Comparison of ENCODE assay signal across 14 cellular contexts in the genomic region with DNA sequence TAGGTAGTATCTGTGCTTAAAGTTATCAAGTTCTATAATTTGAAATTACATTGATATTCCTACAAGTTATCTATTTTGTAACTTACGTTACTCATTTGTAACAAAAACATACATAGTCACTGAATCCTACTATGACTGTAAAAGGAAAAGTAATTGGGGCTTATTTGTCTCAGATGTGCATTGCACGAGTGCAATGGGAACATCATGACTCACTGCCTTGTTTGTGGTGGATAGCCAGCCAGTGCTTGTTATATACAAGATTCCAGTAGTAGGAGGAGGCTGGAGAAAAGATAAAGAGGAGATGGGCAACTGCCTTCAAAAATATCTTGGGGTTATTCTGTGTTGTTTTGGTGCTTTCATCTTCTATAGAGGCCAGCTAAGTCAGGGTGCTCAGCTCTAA.
A peak's percentile ranks its signal among the peaks of the same experiment; 100 is the strongest.
DNase-seq lines count a peak whose midpoint lies in the region; ATAC-seq and TF ChIP-seq lines count a peak whose summit lies in the region.
"Had no signal": no experiment of that assay in that cellular context is flagged by ENCODE, and none has a peak within 500 bp of the region (broad histone marks: within the 10 kb centered on the region; RNA-seq: fewer than 3 reads in every experiment).

No MANE protein-coding gene starts in this region.

- no peaks in the 10 kb centered on the region for H3K36me3 Mint-ChIP-seq in neural progenitor cell

- H2AFZ ChIP-seq in ACC112 (ENCODE audit: low read length, unreplicated experiment) = peak overlapping the region; percentile 66
- H2AFZ ChIP-seq in neural progenitor cell (replicated peaks) = no peak overlapping the region

- no peaks in the 10 kb centered on the region for H3K9me3 ChIP-seq in aorta (ENCODE audit: control insufficient read depth, low read length)
- H3K9me3 ChIP-seq in neural progenitor cell (ENCODE audit: low read depth) = no peaks in the 10 kb centered on the region
- H3K9me3 ChIP-seq: esophagus squamous epithelium, ovary had no signal

- no peak overlapping the region for H3K4me3 Mint-ChIP-seq in neural progenitor cell
- H3K4me3 Mint-ChIP-seq: activated naive CD4-positive, alpha-beta T cell treated with anti-CD3 and anti-CD28 coated beads for 36 hours had no signal

- in situ Hi-C loops in astrocyte of the cerebellum (cut with HindIII; ENCODE audit: low sequenced_read_pairs) = no loop called here

- TF ChIP-seq CTCF in astrocyte of the cerebellum (IDR thresholded peaks at IDR 0.05; ENCODE audit: low read depth, low read length, missing control alignments) (no peak), foreskin keratinocyte (conservative IDR thresholded peaks at IDR 0.05) (no peak), neural progenitor cell (IDR thresholded peaks at IDR 0.05) (no peak)

- peaks cover 2% of the 10 kb centered on the region for H3K27me3 Mint-ChIP-seq in neural progenitor cell (ENCODE audit: insufficient read depth, low read depth)

- H3F3A ChIP-seq in neural progenitor cell (ENCODE audit: low read depth) = no peaks in the 10 kb centered on the region

- no peak overlapping the region for H3K4me2 ChIP-seq in neural progenitor cell

- intact Hi-C loops in aorta (cut with DNase I) = no loop called here

- H4K20me1 ChIP-seq in neural progenitor cell (ENCODE audit: low read depth) = no peaks in the 10 kb centered on the region

- no peak overlapping the region for H3K27ac Mint-ChIP-seq in neural progenitor cell
- H3K27ac Mint-ChIP-seq: activated naive CD4-positive, alpha-beta T cell treated with anti-CD3 and anti-CD28 coated beads for 36 hours had no signal

- H3K27me3 ChIP-seq in ACC112 (ENCODE audit: insufficient read depth, low read length) (peaks cover 9% of the 10 kb centered on the region), foreskin keratinocyte (peaks cover 28% of the 10 kb centered on the region), aorta (ENCODE audit: control insufficient read depth in 1 of 2, insufficient read depth in 2 of 2, low read length in 1 of 2) (no peaks in the 10 kb centered on the region), neural progenitor cell (no peaks in the 10 kb centered on the region)
- H3K27me3 ChIP-seq: esophagus squamous epithelium, ovary had no signal

- no peak overlapping the region for H3K9ac ChIP-seq in neural progenitor cell

- DNase-seq in HPDE6-E6E7 (ENCODE audit: extremely low spot score) (peak; percentile 19), astrocyte of the cerebellum (ENCODE audit: low read depth) (peak; percentile 35), foreskin keratinocyte (peak; percentile 54 to 74), T-helper 9 cell (no peak), aorta (no peak), neural progenitor cell (ENCODE audit: low spot score) (no peak)
- DNase-seq: activated naive CD4-positive, alpha-beta T cell treated with anti-CD3 and anti-CD28 coated beads for 36 hours; esophagus squamous epithelium; midbrain; NCI-H1092 treated with DMSO at 0.1 percent for 48 hours; ovary; stimulated activated CD4-positive, alpha-beta T cell treated with anti-CD3 and anti-CD28 coated beads, Interleukin-12 subunit alpha, Interleukin-12 subunit beta, amount 100 ng/mL, for 4 hours had no signal

- ATAC-seq in foreskin keratinocyte = peak; percentile 98
- ATAC-seq in activated CD4-positive, CD25-positive, alpha-beta regulatory T cell treated with anti-CD3 and anti-CD28 coated beads, Interleukin-2, amount 50 U/mL, for 24 hours = no peak
- no peak for ATAC-seq in aorta (ENCODE audit: low FRiP score)

- H3K27ac ChIP-seq in ACC112 (ENCODE audit: low read depth, low read length) = 0 out of 2 replicates have a peak overlapping the region, but pooled peaks have one; percentile 8
- no peak overlapping the region for H3K27ac ChIP-seq in foreskin keratinocyte
- no peak overlapping the region for H3K27ac ChIP-seq in aorta (ENCODE audit: low read depth in 1 of 2, low read length in 2 of 2)
- no peak overlapping the region for H3K27ac ChIP-seq in neural progenitor cell
- H3K27ac ChIP-seq: esophagus squamous epithelium, ovary had no signal

- H3K4me3 ChIP-seq in ACC112 (ENCODE audit: low read depth, low read length) (peak overlapping the region; percentile 42), astrocyte of the cerebellum (ENCODE audit: low read depth, low read length) (no peak overlapping the region), aorta (ENCODE audit: low read length in 2 of 2) (no peak overlapping the region), neural progenitor cell (no peak overlapping the region)
- H3K4me3 ChIP-seq: esophagus squamous epithelium, ovary had no signal

- H3K36me3 ChIP-seq in ACC112 (ENCODE audit: insufficient read depth, low read length) = no peaks in the 10 kb centered on the region
- no peaks in the 10 kb centered on the region for H3K36me3 ChIP-seq in aorta (ENCODE audit: control insufficient read depth in 1 of 2, insufficient read depth in 2 of 2, low read length in 1 of 2)
- H3K36me3 ChIP-seq in neural progenitor cell = no peaks in the 10 kb centered on the region
- H3K36me3 ChIP-seq: esophagus squamous epithelium, ovary had no signal

- WGBS in aorta, 2 donors = 66 to 71% methylated on average over 2 of the region's 2 CpGs

- H3K79me2 ChIP-seq in ACC112 (ENCODE audit: control insufficient read depth, insufficient read depth, low read length, unreplicated experiment) (no peaks in the 10 kb centered on the region), neural progenitor cell (ENCODE audit: low read depth) (no peaks in the 10 kb centered on the region)

- H3K9me3 Mint-ChIP-seq in neural progenitor cell = peaks cover 4% of the 10 kb centered on the region
- H3K9me3 Mint-ChIP-seq: activated naive CD4-positive, alpha-beta T cell treated with anti-CD3 and anti-CD28 coated beads for 36 hours had no signal

- H3K4me1 ChIP-seq in ACC112 (ENCODE audit: control insufficient read depth, insufficient read depth, low read length, unreplicated experiment) (peaks cover 5% of the 10 kb centered on the region), foreskin keratinocyte (peaks cover 7% of the 10 kb centered on the region), aorta (ENCODE audit: control insufficient read depth in 1 of 2, insufficient read depth in 2 of 2, low read length in 2 of 2) (no peaks in the 10 kb centered on the region), neural progenitor cell (no peaks in the 10 kb centered on the region)
- H3K4me1 ChIP-seq: esophagus squamous epithelium had no signal

- no peaks in the 10 kb centered on the region for H3K4me1 Mint-ChIP-seq in neural progenitor cell

Comparison
In these comparisons a context has a peak if more than half of its experiments do, and no peak if none do; other contexts are left out.
1. DNase-seq: peak in HPDE6-E6E7 (single experiment), astrocyte of the cerebellum (single experiment) and foreskin keratinocyte (2 of 2); none in T-helper 9 cell (single experiment), aorta (0 of 2) and neural progenitor cell (single experiment).